In the genomic region with DNA sequence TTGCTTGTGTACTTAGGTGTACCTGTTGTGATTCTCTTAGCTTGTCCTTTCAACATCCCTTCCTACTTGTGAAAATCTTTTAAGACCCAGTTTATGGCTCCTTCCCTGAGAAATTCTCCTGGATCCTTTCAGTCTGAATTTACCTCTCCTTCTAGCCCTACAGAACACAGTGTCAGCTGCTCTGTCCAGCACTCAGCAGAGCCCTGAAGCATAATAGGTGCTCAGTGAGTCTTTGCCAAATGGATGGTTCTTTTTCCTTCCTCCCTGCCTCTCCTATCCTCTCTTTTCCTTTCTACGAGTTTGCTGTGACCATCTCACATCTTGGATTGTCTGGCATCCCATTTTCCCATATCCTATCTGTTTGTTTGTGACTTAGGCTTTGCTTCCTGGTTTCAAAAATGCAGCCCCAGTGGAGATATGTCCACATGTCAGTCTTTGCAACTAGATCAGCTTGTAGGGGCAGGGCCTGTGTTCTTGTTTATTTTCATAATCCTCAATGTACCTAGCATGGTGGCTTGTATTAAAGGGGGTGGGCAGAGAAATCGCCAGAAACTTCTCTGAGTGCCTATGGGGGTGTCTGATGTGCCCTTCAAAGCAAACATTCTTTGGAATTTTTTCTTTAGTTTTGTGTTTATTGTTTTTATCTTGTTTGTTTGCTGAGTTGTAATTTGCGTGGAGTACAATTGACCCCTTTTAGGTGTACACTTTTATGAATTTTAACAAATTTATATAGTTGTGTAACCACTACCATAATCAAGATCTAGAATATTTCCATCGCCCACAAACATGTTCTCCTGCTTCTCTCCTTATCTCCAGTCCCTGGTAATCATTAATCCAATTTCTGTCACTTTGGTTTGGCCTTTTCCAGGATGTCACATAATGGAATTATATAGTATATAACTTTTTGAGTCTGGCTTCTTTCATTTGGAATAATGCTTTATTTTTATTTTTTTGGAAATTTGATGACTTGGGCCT, we compare ENCODE assay signal across 19 cellular contexts.
DNase-seq lines count a peak whose midpoint lies in the region; ATAC-seq, FAIRE-seq and TF ChIP-seq lines count a peak whose summit lies in the region.
"Had no signal": no experiment of that assay in that cellular context is flagged by ENCODE, and none has a peak within 500 bp of the region (broad histone marks: within the 10 kb centered on the region; RNA-seq: fewer than 3 reads in every experiment).

No MANE protein-coding gene starts in this region.

- CTCF ChIA-PET in HepG2 (lab: Yijun Ruan, JAX; ENCODE audit: low intra/inter-chr PET ratio, low total read pairs), result no interaction called here

- TF ChIP-seq RAD21 in HepG2 (CRISPR knock-in tag; IDR thresholded peaks at IDR 0.05), result no peak

- peak; percentile 74 for ATAC-seq in HepG2
- ATAC-seq: T-cell had no signal

- DNase-seq in HT-29 (ENCODE audit: low spot score) (peak; percentile 9), SK-N-DZ (ENCODE audit: low spot score) (peak; percentile 83), HepG2 (ENCODE audit: low spot score) (peak; percentile 73), stomach (no peak), NCI-H226 (no peak), kidney (no peak)
- DNase-seq in T-helper 2 cell treated with Interferon-gamma antibody and Interleukin-4, amounts not matched to agents 5 μg/mL and 100 μg/mL, for 36 hours (ENCODE audit: low spot score), result no peak
- DNase-seq: CD4-positive, CD25-positive, alpha-beta regulatory T cell; DMS79 treated with DMSO at 0.1 percent for 48 hours; KG1; NCI-H1048; NCI-H1436 treated with DMSO at 0.1 percent for 48 hours; NCI-H2081 treated with DMSO at 0.1 percent for 48 hours; NCI-H345; PC-9; T-cell had no signal

- H3K4me2 ChIP-seq in HepG2 (ENCODE audit: low read depth, low read length), result peak overlapping the region; percentile 85
- H3K4me2 ChIP-seq: PC-9 had no signal

- no peaks in the 10 kb centered on the region for H3K4me1 Mint-ChIP-seq in T-helper 2 cell treated with Interferon-gamma antibody and Interleukin-4, amounts not matched to agents 5 μg/mL and 100 μg/mL, for 36 hours (ENCODE audit: low read depth)
- H3K4me1 Mint-ChIP-seq: B cell; CD4-positive, CD25-positive, alpha-beta regulatory T cell; T-cell had no signal

- POLR2A ChIA-PET in HepG2 (lab: Yijun Ruan, JAX), result interaction anchor here (1.1 kb wide), 1 partner anchor 106 kb away, joined by 3 read pairs; no protein-coding TSS in a partner anchor

- H3K27me3 ChIP-seq in HepG2 (ENCODE audit: control insufficient read depth in 1 of 2, insufficient read depth in 2 of 2, low read length in 2 of 2) (no peaks in the 10 kb centered on the region), stomach (peaks cover 0 to 6% (median 0%) of the 10 kb centered on the region in 3 donors)

- peaks cover 15% of the 10 kb centered on the region for H3K9me3 Mint-ChIP-seq in T-helper 2 cell treated with Interferon-gamma antibody and Interleukin-4, amounts not matched to agents 5 μg/mL and 100 μg/mL, for 36 hours

- H2AFZ ChIP-seq in HepG2 (ENCODE audit: low read length), result peak overlapping the region; percentile 64
- H2AFZ ChIP-seq: PC-9 had no signal

- FAIRE-seq in HepG2 (lab: Jason Lieb, UNC) (peak; percentile 72), kidney (lab: Jason Lieb, UNC) (no peak)

- H3K36me3 Mint-ChIP-seq in T-helper 2 cell treated with Interferon-gamma antibody and Interleukin-4, amounts not matched to agents 5 μg/mL and 100 μg/mL, for 36 hours (ENCODE audit: low read depth), result no peaks in the 10 kb centered on the region
- H3K36me3 Mint-ChIP-seq: CD4-positive, CD25-positive, alpha-beta regulatory T cell; T-cell had no signal

- H4K20me1 ChIP-seq in HepG2 (ENCODE audit: insufficient read depth, low read length), result no peaks in the 10 kb centered on the region

- H3K27me3 Mint-ChIP-seq in T-helper 2 cell treated with Interferon-gamma antibody and Interleukin-4, amounts not matched to agents 5 μg/mL and 100 μg/mL, for 36 hours (ENCODE audit: low read depth), result peaks cover 14% of the 10 kb centered on the region

- TF ChIP-seq CTCF in HepG2 (CRISPR knock-in tag; IDR thresholded peaks at IDR 0.05), result no peak
- TF ChIP-seq CTCF in stomach (IDR thresholded peaks at IDR 0.05), result no peak
- no peak for TF ChIP-seq CTCF in kidney (IDR thresholded peaks at IDR 0.05; ENCODE audit: borderline replicate concordance, extremely low read depth, insufficient read depth)

- H3K79me2 ChIP-seq in HepG2 (ENCODE audit: insufficient read depth, low read length), result peaks cover 42% of the 10 kb centered on the region

- peaks cover 19% of the 10 kb centered on the region for H3K9me3 ChIP-seq in HepG2 (ENCODE audit: low read length)
- peaks cover 6 to 31% (median 17%) of the 10 kb centered on the region in 4 donors for H3K9me3 ChIP-seq in stomach
- peaks cover 5 to 14% of the 10 kb centered on the region in 2 donors for H3K9me3 ChIP-seq in kidney (ENCODE audit: control insufficient read depth in 1 of 2, low read length in 2 of 2)
- H3K9me3 ChIP-seq: HAP-1 had no signal

- H3K27ac Mint-ChIP-seq in T-helper 2 cell treated with Interferon-gamma antibody and Interleukin-4, amounts not matched to agents 5 μg/mL and 100 μg/mL, for 36 hours, result no peak overlapping the region
- H3K27ac Mint-ChIP-seq: B cell; CD4-positive, CD25-positive, alpha-beta regulatory T cell; T-cell had no signal

- TF ChIP-seq POLR2A in HepG2 (IDR thresholded peaks at IDR 0.05; ENCODE audit: insufficient read depth in 1 of 2, low read depth in 2 of 2, low read length in 2 of 2) (no peak), stomach (IDR thresholded peaks at IDR 0.05) (no peak)

- intact Hi-C loops in HepG2 (cut with micrococcal nuclease; ENCODE audit: unreplicated experiment), result loop anchor here (5.0 kb wide), 1 partner anchor 65 kb away; no protein-coding TSS in a partner anchor
- intact Hi-C loops in stomach (cut with DNase I; ENCODE audit: low total_unique reads), result no loop called here
- intact Hi-C loops in kidney (cut with DNase I), result no loop called here

- no TSS peak for BruUV-seq in HepG2 (replicated peaks; lab: Mats Ljungman, UMichigan)

- in situ Hi-C loops in HepG2 (cut with HindIII; ENCODE audit: extremely low pct_ligation_motif_present, low pct_unique_long_range_greater_than_20kb), result no loop called here

- H3K36me3 ChIP-seq in HepG2 (replicated peaks in 1 of 2; ENCODE audit: control insufficient read depth in 1 of 2, insufficient read depth in 2 of 2, low read length in 2 of 2) (no peaks in the 10 kb centered on the region), stomach (no peaks in the 10 kb centered on the region), kidney (ENCODE audit: control insufficient read depth in 1 of 2, insufficient read depth in 2 of 2, low read length in 2 of 2) (no peaks in the 10 kb centered on the region)
- H3K36me3 ChIP-seq: HAP-1 had no signal

- TF ChIP-seq EP300 in HepG2 (IDR thresholded peaks at IDR 0.05; ENCODE audit: low read depth in 2 of 2, low read length in 2 of 2) (peak in 1 of 2 experiments; percentile 23; a peak in 1 of 4 replicates), HepG2 (CRISPR knock-in tag; IDR thresholded peaks at IDR 0.05; ENCODE audit: borderline replicate concordance) (no peak), stomach (IDR thresholded peaks at IDR 0.05) (no peak)

- H3K4me3 Mint-ChIP-seq in T-helper 2 cell treated with Interferon-gamma antibody and Interleukin-4, amounts not matched to agents 5 μg/mL and 100 μg/mL, for 36 hours, result no peak overlapping the region
- H3K4me3 Mint-ChIP-seq: B cell; CD4-positive, CD25-positive, alpha-beta regulatory T cell; T-cell had no signal

- H3K4me3 ChIP-seq in HepG2 (replicated peaks in 1 of 3; ENCODE audit: insufficient read depth in 1 of 3, low read depth in 2 of 3, low read length in 3 of 3) (peak overlapping the region; percentile 24 to 60 (median 55)), stomach (no peak overlapping the region), kidney (ENCODE audit: low read length in 2 of 2) (no peak overlapping the region)
- H3K4me3 ChIP-seq: HAP-1, PC-9 had no signal

- H3K9ac ChIP-seq in HepG2 (ENCODE audit: insufficient read depth, low read depth, low read length), result peak overlapping the region; percentile 49
- no peak overlapping the region for H3K9ac ChIP-seq in kidney (ENCODE audit: low read length in 2 of 2)

- peak overlapping the region; percentile 70 for H3K27ac ChIP-seq in HepG2 (ENCODE audit: extremely low read length, insufficient read depth, low read length)
- peak overlapping the region; percentile 11 to 77 (median 69) for H3K27ac ChIP-seq in stomach
- H3K27ac ChIP-seq in kidney (ENCODE audit: low read depth in 2 of 2, low read length in 2 of 2), result no peak overlapping the region
- H3K27ac ChIP-seq: HL-60, PC-9 had no signal

- 5% methylated on average over 4 of the region's 4 CpGs for WGBS in HepG2 (ENCODE audit: low lambda C conversion rate)
- 15 to 53% (median 26%) methylated on average over 4 of the region's 4 CpGs for WGBS in stomach, 5 donors

- H3K4me1 ChIP-seq in HepG2 (ENCODE audit: insufficient read depth, low read length) (peaks cover 69% of the 10 kb centered on the region), stomach (peaks cover 12 to 31% (median 22%) of the 10 kb centered on the region in 4 donors), kidney (ENCODE audit: control insufficient read depth in 1 of 2, insufficient read depth in 1 of 2, low read depth in 1 of 2, low read length in 2 of 2) (no peaks in the 10 kb centered on the region)
- H3K4me1 ChIP-seq: HAP-1 had no signal

TF ChIP-seq in HepG2, 621 proteins besides CTCF, POLR2A, EP300 and RAD21 (continues in another document):
- TF ChIP-seq, protein P1, sequence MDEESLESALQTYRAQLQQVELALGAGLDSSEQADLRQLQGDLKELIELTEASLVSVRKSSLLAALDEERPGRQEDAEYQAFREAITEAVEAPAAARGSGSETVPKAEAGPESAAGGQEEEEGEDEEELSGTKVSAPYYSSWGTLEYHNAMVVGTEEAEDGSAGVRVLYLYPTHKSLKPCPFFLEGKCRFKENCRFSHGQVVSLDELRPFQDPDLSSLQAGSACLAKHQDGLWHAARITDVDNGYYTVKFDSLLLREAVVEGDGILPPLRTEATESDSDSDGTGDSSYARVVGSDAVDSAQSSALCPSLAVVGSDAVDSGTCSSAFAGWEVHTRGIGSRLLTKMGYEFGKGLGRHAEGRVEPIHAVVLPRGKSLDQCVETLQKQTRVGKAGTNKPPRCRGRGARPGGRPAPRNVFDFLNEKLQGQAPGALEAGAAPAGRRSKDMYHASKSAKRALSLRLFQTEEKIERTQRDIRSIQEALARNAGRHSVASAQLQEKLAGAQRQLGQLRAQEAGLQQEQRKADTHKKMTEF (CRISPR knock-in tag; IDR thresholded peaks at IDR 0.05), result peak; percentile 22; the same call in 1 of the 2 replicates
- no peak for TF ChIP-seq ZNF431 (CRISPR knock-in tag; IDR thresholded peaks at IDR 0.05; ENCODE audit: borderline replicate concordance, low read depth)

Comparison
In these comparisons a context has a peak if more than half of its experiments do, and no peak if none do; other contexts are left out.
1. DNase-seq: peak in HT-29 (single experiment), SK-N-DZ (single experiment) and HepG2 (single experiment); none in stomach (single experiment), T-helper 2 cell treated with Interferon-gamma antibody and Interleukin-4, amounts not matched to agents 5 μg/mL and 100 μg/mL, for 36 hours (single experiment), NCI-H226 (single experiment) and kidney (single experiment).
2. H3K27ac ChIP-seq: peak in HepG2 (single experiment) and stomach (5 of 5); none in kidney (0 of 2).
3. H3K4me3 ChIP-seq: peak in HepG2 (3 of 3); none in stomach (0 of 4) and kidney (0 of 2).